8 cellular contexts compared by ENCODE assay signal in the genomic region with DNA sequence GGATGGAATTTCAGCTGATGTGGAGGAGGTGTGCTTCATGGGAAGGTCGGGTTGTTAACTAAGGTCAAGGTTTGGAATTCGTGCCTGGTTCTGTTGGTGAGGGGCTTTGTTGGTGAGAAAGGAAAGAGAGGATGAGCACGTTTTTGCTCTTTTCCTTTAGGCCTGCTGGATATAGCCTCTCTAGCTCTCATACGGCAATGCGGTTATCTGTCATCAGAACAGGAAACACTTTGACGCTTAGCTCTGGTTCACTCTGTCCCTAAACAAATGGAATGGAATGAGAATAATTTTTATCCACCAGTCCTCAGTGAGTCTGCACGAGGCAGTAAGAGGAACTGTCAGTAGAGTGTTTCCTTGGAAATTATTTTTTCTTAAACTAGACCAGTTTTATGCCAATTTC.
DNase-seq lines count a peak whose midpoint lies in the region; ATAC-seq and TF ChIP-seq lines count a peak whose summit lies in the region.

No MANE protein-coding gene starts in this region.

- H3K9me3 Mint-ChIP-seq in WTC11: no peaks in the 10 kb centered on the region
- H3K9me3 Mint-ChIP-seq in activated CD8-positive, alpha-beta T cell treated with anti-CD3 and anti-CD28 coated beads, Interleukin-2, amount 10 ng/mL, durations not matched to agents 7 days and 5 days (ENCODE audit: insufficient read depth): no peaks in the 10 kb centered on the region

- POLR2A ChIA-PET in WTC11 (lab: Charles Lee): no interaction called here
- POLR2A ChIA-PET in activated CD8-positive, alpha-beta T cell treated with anti-CD3 and anti-CD28 coated beads, Interleukin-2, amount 10 ng/mL, durations not matched to agents 7 days and 5 days (lab: Charles Lee): no interaction called here

- H3K4me1 Mint-ChIP-seq in WTC11: peaks cover 40% of the 10 kb centered on the region
- no peaks in the 10 kb centered on the region for H3K4me1 Mint-ChIP-seq in activated CD8-positive, alpha-beta T cell treated with anti-CD3 and anti-CD28 coated beads, Interleukin-2, amount 10 ng/mL, durations not matched to agents 7 days and 5 days (ENCODE audit: low read depth)

- H3K27me3 Mint-ChIP-seq in WTC11 (ENCODE audit: low read depth): no peaks in the 10 kb centered on the region
- H3K27me3 Mint-ChIP-seq in activated CD8-positive, alpha-beta T cell treated with anti-CD3 and anti-CD28 coated beads, Interleukin-2, amount 10 ng/mL, durations not matched to agents 7 days and 5 days (ENCODE audit: low read depth): no peaks in the 10 kb centered on the region

- no peaks in the 10 kb centered on the region for H3K36me3 Mint-ChIP-seq in WTC11
- peaks cover 2% of the 10 kb centered on the region for H3K36me3 Mint-ChIP-seq in activated CD8-positive, alpha-beta T cell treated with anti-CD3 and anti-CD28 coated beads, Interleukin-2, amount 10 ng/mL, durations not matched to agents 7 days and 5 days (ENCODE audit: low read depth)

- H3K4me3 ChIP-seq in rectal smooth muscle tissue (ENCODE audit: low read length): no peak overlapping the region

- DNase-seq in GF-D8 (lab: John Stamatoyannopoulos, UW) (peak; percentile 59), WTC11 (ENCODE audit: low spot score) (no peak), left ventricle myocardium superior (no peak), NCI-H748 (lab: John Stamatoyannopoulos, UW; ENCODE audit: unreplicated experiment) (no peak)
- DNase-seq in stimulated activated CD4-positive, alpha-beta T cell treated with anti-CD3 and anti-CD28 coated beads, Interleukin-4, amount 100 ng/mL, for 4 hours: no peak
- DNase-seq in activated CD8-positive, alpha-beta T cell treated with anti-CD3 and anti-CD28 coated beads, Interleukin-2, amount 10 ng/mL, durations not matched to agents 7 days and 5 days: no peak

- no peak for TF ChIP-seq CTCF in WTC11 (IDR thresholded peaks at IDR 0.05)

- peak overlapping the region; percentile 48 for H3K27ac ChIP-seq in rectal smooth muscle tissue (ENCODE audit: low read depth, low read length)

- CTCF ChIA-PET in WTC11 (lab: Charles Lee): no interaction called here
- CTCF ChIA-PET in activated CD8-positive, alpha-beta T cell treated with anti-CD3 and anti-CD28 coated beads, Interleukin-2, amount 10 ng/mL, durations not matched to agents 7 days and 5 days (lab: Charles Lee): interaction anchor here (0.7 kb wide), 1 partner anchor 19 kb away, joined by 3 read pairs; no protein-coding TSS in a partner anchor

- no peak overlapping the region for H3K9ac ChIP-seq in rectal smooth muscle tissue (ENCODE audit: low read length)

- H3K27ac Mint-ChIP-seq in WTC11: no peak overlapping the region
- no peak overlapping the region for H3K27ac Mint-ChIP-seq in activated CD8-positive, alpha-beta T cell treated with anti-CD3 and anti-CD28 coated beads, Interleukin-2, amount 10 ng/mL, durations not matched to agents 7 days and 5 days

- intact Hi-C loops in left ventricle myocardium superior (cut with micrococcal nuclease): no loop called here

- peaks cover 19% of the 10 kb centered on the region for H3K4me1 ChIP-seq in rectal smooth muscle tissue (ENCODE audit: control insufficient read depth, insufficient read depth, low read length)

- no peaks in the 10 kb centered on the region for H3K36me3 ChIP-seq in rectal smooth muscle tissue (ENCODE audit: control insufficient read depth, insufficient read depth, low read length)

- ATAC-seq in WTC11 (peak; percentile 38), left ventricle myocardium superior (peak; percentile 91), GM21381 (IDR thresholded peaks at IDR 0.05; ENCODE audit: unreplicated experiment) (no peak)
- no peak for ATAC-seq in activated CD8-positive, alpha-beta T cell treated with anti-CD3 and anti-CD28 coated beads, Interleukin-2, amount 10 ng/mL, durations not matched to agents 7 days and 5 days

- no peaks in the 10 kb centered on the region for H3K27me3 ChIP-seq in rectal smooth muscle tissue (ENCODE audit: control insufficient read depth, insufficient read depth, low read length)

- no peak overlapping the region for H3K4me3 Mint-ChIP-seq in WTC11
- H3K4me3 Mint-ChIP-seq in activated CD8-positive, alpha-beta T cell treated with anti-CD3 and anti-CD28 coated beads, Interleukin-2, amount 10 ng/mL, durations not matched to agents 7 days and 5 days: no peak overlapping the region

TF ChIP-seq in WTC11, 78 proteins besides CTCF, POLR2A, EP300 and RAD21:
- TF ChIP-seq ESRRA (CRISPR knock-in tag; IDR thresholded peaks at IDR 0.05; ENCODE audit: borderline replicate concordance): no peak
- TF ChIP-seq, protein P1, sequence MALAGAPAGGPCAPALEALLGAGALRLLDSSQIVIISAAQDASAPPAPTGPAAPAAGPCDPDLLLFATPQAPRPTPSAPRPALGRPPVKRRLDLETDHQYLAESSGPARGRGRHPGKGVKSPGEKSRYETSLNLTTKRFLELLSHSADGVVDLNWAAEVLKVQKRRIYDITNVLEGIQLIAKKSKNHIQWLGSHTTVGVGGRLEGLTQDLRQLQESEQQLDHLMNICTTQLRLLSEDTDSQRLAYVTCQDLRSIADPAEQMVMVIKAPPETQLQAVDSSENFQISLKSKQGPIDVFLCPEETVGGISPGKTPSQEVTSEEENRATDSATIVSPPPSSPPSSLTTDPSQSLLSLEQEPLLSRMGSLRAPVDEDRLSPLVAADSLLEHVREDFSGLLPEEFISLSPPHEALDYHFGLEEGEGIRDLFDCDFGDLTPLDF (CRISPR knock-in tag; IDR thresholded peaks at IDR 0.05): no peak
- TF ChIP-seq, protein P2, sequence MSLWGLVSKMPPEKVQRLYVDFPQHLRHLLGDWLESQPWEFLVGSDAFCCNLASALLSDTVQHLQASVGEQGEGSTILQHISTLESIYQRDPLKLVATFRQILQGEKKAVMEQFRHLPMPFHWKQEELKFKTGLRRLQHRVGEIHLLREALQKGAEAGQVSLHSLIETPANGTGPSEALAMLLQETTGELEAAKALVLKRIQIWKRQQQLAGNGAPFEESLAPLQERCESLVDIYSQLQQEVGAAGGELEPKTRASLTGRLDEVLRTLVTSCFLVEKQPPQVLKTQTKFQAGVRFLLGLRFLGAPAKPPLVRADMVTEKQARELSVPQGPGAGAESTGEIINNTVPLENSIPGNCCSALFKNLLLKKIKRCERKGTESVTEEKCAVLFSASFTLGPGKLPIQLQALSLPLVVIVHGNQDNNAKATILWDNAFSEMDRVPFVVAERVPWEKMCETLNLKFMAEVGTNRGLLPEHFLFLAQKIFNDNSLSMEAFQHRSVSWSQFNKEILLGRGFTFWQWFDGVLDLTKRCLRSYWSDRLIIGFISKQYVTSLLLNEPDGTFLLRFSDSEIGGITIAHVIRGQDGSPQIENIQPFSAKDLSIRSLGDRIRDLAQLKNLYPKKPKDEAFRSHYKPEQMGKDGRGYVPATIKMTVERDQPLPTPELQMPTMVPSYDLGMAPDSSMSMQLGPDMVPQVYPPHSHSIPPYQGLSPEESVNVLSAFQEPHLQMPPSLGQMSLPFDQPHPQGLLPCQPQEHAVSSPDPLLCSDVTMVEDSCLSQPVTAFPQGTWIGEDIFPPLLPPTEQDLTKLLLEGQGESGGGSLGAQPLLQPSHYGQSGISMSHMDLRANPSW (CRISPR knock-in tag; conservative IDR thresholded peaks at IDR 0.05; ENCODE audit: low read depth): no peak
- TF ChIP-seq, protein P3, sequence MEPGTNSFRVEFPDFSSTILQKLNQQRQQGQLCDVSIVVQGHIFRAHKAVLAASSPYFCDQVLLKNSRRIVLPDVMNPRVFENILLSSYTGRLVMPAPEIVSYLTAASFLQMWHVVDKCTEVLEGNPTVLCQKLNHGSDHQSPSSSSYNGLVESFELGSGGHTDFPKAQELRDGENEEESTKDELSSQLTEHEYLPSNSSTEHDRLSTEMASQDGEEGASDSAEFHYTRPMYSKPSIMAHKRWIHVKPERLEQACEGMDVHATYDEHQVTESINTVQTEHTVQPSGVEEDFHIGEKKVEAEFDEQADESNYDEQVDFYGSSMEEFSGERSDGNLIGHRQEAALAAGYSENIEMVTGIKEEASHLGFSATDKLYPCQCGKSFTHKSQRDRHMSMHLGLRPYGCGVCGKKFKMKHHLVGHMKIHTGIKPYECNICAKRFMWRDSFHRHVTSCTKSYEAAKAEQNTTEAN (CRISPR knock-in tag; IDR thresholded peaks at IDR 0.05): no peak
- TF ChIP-seq, protein P4, sequence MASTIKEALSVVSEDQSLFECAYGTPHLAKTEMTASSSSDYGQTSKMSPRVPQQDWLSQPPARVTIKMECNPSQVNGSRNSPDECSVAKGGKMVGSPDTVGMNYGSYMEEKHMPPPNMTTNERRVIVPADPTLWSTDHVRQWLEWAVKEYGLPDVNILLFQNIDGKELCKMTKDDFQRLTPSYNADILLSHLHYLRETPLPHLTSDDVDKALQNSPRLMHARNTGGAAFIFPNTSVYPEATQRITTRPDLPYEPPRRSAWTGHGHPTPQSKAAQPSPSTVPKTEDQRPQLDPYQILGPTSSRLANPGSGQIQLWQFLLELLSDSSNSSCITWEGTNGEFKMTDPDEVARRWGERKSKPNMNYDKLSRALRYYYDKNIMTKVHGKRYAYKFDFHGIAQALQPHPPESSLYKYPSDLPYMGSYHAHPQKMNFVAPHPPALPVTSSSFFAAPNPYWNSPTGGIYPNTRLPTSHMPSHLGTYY (CRISPR knock-in tag; IDR thresholded peaks at IDR 0.05): no peak
- TF ChIP-seq, protein P5, sequence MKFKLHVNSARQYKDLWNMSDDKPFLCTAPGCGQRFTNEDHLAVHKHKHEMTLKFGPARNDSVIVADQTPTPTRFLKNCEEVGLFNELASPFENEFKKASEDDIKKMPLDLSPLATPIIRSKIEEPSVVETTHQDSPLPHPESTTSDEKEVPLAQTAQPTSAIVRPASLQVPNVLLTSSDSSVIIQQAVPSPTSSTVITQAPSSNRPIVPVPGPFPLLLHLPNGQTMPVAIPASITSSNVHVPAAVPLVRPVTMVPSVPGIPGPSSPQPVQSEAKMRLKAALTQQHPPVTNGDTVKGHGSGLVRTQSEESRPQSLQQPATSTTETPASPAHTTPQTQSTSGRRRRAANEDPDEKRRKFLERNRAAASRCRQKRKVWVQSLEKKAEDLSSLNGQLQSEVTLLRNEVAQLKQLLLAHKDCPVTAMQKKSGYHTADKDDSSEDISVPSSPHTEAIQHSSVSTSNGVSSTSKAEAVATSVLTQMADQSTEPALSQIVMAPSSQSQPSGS (CRISPR knock-in tag; IDR thresholded peaks at IDR 0.05; ENCODE audit: borderline replicate concordance, low read depth): no peak

Comparison
In these comparisons a context has a peak if more than half of its experiments do, and no peak if none do; other contexts are left out.
1. ATAC-seq: peak in WTC11 (single experiment) and left ventricle myocardium superior (single experiment); none in GM21381 (single experiment) and activated CD8-positive, alpha-beta T cell treated with anti-CD3 and anti-CD28 coated beads, Interleukin-2, amount 10 ng/mL, durations not matched to agents 7 days and 5 days (single experiment).